Comparison of ENCODE assay signal across 1 cellular context in the genomic region with DNA sequence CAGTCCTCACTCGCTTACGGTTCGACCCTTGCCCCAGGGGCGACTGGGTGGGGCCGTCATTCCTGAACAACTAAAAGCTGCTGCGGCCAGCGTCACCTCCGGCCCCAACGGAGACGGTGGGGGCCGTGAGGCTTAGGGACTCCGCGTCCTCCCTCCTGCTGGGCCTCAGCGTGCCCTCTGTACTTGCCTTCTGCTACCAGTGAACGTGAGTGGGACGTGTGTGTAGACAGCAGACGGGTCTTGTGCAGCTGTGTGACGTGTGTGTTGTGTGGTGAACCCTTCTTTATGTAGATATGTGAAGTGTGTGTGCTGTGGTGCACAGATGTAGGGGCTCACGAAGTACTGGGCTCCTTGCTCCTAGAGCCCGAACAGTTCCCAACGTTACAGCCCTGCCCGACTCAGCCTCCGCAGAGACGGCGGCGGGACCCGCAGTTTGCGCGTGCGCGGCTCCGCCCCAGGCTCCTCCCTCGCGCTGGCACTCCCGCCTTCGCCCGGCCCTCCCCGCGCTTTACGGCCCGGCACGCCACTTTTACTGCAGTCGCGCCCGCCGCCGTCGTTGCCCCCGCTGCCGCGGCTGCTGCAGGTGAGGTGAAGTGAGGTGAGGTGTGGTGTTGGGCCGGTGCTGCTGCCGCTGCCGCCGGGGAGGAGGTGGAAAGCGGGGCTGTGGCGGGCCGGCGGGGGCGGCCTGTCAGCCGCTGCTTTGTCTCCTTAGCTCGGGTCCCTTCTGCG.
TF ChIP-seq lines count a peak whose summit lies in the region.

A gene (plus strand): TSS at position 535 of the 729 bp plus-strand sequence. CDS start 235 bp downstream, outside the sequence.

TF ChIP-seq in K562, 482 proteins besides CTCF, POLR2A, EP300 and RAD21 (continued from another document and continues in another):
- TF ChIP-seq, protein P1, sequence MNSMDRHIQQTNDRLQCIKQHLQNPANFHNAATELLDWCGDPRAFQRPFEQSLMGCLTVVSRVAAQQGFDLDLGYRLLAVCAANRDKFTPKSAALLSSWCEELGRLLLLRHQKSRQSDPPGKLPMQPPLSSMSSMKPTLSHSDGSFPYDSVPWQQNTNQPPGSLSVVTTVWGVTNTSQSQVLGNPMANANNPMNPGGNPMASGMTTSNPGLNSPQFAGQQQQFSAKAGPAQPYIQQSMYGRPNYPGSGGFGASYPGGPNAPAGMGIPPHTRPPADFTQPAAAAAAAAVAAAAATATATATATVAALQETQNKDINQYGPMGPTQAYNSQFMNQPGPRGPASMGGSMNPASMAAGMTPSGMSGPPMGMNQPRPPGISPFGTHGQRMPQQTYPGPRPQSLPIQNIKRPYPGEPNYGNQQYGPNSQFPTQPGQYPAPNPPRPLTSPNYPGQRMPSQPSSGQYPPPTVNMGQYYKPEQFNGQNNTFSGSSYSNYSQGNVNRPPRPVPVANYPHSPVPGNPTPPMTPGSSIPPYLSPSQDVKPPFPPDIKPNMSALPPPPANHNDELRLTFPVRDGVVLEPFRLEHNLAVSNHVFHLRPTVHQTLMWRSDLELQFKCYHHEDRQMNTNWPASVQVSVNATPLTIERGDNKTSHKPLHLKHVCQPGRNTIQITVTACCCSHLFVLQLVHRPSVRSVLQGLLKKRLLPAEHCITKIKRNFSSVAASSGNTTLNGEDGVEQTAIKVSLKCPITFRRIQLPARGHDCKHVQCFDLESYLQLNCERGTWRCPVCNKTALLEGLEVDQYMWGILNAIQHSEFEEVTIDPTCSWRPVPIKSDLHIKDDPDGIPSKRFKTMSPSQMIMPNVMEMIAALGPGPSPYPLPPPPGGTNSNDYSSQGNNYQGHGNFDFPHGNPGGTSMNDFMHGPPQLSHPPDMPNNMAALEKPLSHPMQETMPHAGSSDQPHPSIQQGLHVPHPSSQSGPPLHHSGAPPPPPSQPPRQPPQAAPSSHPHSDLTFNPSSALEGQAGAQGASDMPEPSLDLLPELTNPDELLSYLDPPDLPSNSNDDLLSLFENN (IDR thresholded peaks at IDR 0.05; ENCODE audit: low read depth in 2 of 2, low read length in 2 of 2) = no peak; a peak in 1 of 4 replicates
- TF ChIP-seq ZNF699 (CRISPR knock-in tag; IDR thresholded peaks at IDR 0.05; ENCODE audit: insufficient replicate concordance) (no peak), SIX5 (IDR thresholded peaks at IDR 0.05; ENCODE audit: borderline replicate concordance in 1 of 2, insufficient read depth in 1 of 2, low read depth in 1 of 2, low read length in 2 of 2) (0 out of 4 replicates have a peak, but pooled peaks of 1 of the 2 experiments have one; percentile 29), SOX6 (IDR thresholded peaks at IDR 0.05) (0 out of 2 replicates have a peak, but pooled peaks have one; percentile 16), ELF4 (CRISPR knock-in tag; IDR thresholded peaks at IDR 0.05) (peak; percentile 85), KDM1A (IDR thresholded peaks at IDR 0.05) (no peak), EWSR1 (IDR thresholded peaks at IDR 0.05; ENCODE audit: borderline replicate concordance, low read depth, partially characterized antibody) (no peak), ZNF778 (CRISPR knock-in tag; IDR thresholded peaks at IDR 0.05) (no peak), ZNF311 (CRISPR knock-in tag; IDR thresholded peaks at IDR 0.05) (no peak), TFAM (CRISPR knock-in tag; conservative IDR thresholded peaks at IDR 0.05) (no peak), COPS2 (conservative IDR thresholded peaks at IDR 0.05) (no peak), SRSF7 (optimal IDR thresholded peaks at IDR 0.05; ENCODE audit: low read depth, low read length) (no peak), ZNF79 (CRISPR knock-in tag; IDR thresholded peaks at IDR 0.05; ENCODE audit: low read depth) (no peak), CEBPB (tag; IDR thresholded peaks at IDR 0.05) (no peak), ZNF444 (CRISPR knock-in tag; IDR thresholded peaks at IDR 0.05) (no peak), CAMTA2 (CRISPR knock-in tag; conservative IDR thresholded peaks at IDR 0.05) (no peak), CCNT2 (IDR thresholded peaks at IDR 0.05; ENCODE audit: borderline replicate concordance, extremely low read depth, insufficient read length, low read depth, low read length) (peak; percentile 84), HDAC6 (IDR thresholded peaks at IDR 0.05; ENCODE audit: low read depth, low read length) (no peak), PCBP2 (IDR thresholded peaks at IDR 0.05; ENCODE audit: low read depth, low read length, poor library complexity, severe bottlenecking) (no peak), POLR3A (IDR thresholded peaks at IDR 0.05; ENCODE audit: borderline replicate concordance, extremely low read depth, insufficient read depth, insufficient read length) (no peak), L3MBTL2 (IDR thresholded peaks at IDR 0.05) (peak; percentile 69), NCOR1 (IDR thresholded peaks at IDR 0.05) (no peak), LCOR (CRISPR knock-in tag; IDR thresholded peaks at IDR 0.05) (no peak), MTA2 (IDR thresholded peaks at IDR 0.05; ENCODE audit: low read depth) (no peak), TRIM24 (IDR thresholded peaks at IDR 0.05) (no peak)
- TF ChIP-seq, protein P2, sequence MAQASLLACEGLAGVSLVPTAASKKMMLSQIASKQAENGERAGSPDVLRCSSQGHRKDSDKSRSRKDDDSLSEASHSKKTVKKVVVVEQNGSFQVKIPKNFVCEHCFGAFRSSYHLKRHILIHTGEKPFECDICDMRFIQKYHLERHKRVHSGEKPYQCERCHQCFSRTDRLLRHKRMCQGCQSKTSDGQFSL (CRISPR knock-in tag; IDR thresholded peaks at IDR 0.05) = no peak
- TF ChIP-seq, protein P2 (tag; IDR thresholded peaks at IDR 0.05) = no peak
- TF ChIP-seq, protein P3, sequence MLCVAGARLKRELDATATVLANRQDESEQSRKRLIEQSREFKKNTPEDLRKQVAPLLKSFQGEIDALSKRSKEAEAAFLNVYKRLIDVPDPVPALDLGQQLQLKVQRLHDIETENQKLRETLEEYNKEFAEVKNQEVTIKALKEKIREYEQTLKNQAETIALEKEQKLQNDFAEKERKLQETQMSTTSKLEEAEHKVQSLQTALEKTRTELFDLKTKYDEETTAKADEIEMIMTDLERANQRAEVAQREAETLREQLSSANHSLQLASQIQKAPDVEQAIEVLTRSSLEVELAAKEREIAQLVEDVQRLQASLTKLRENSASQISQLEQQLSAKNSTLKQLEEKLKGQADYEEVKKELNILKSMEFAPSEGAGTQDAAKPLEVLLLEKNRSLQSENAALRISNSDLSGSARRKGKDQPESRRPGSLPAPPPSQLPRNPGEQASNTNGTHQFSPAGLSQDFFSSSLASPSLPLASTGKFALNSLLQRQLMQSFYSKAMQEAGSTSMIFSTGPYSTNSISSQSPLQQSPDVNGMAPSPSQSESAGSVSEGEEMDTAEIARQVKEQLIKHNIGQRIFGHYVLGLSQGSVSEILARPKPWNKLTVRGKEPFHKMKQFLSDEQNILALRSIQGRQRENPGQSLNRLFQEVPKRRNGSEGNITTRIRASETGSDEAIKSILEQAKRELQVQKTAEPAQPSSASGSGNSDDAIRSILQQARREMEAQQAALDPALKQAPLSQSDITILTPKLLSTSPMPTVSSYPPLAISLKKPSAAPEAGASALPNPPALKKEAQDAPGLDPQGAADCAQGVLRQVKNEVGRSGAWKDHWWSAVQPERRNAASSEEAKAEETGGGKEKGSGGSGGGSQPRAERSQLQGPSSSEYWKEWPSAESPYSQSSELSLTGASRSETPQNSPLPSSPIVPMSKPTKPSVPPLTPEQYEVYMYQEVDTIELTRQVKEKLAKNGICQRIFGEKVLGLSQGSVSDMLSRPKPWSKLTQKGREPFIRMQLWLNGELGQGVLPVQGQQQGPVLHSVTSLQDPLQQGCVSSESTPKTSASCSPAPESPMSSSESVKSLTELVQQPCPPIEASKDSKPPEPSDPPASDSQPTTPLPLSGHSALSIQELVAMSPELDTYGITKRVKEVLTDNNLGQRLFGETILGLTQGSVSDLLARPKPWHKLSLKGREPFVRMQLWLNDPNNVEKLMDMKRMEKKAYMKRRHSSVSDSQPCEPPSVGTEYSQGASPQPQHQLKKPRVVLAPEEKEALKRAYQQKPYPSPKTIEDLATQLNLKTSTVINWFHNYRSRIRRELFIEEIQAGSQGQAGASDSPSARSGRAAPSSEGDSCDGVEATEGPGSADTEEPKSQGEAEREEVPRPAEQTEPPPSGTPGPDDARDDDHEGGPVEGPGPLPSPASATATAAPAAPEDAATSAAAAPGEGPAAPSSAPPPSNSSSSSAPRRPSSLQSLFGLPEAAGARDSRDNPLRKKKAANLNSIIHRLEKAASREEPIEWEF (CRISPR knock-in tag; IDR thresholded peaks at IDR 0.05) = no peak
- TF ChIP-seq, protein P4, sequence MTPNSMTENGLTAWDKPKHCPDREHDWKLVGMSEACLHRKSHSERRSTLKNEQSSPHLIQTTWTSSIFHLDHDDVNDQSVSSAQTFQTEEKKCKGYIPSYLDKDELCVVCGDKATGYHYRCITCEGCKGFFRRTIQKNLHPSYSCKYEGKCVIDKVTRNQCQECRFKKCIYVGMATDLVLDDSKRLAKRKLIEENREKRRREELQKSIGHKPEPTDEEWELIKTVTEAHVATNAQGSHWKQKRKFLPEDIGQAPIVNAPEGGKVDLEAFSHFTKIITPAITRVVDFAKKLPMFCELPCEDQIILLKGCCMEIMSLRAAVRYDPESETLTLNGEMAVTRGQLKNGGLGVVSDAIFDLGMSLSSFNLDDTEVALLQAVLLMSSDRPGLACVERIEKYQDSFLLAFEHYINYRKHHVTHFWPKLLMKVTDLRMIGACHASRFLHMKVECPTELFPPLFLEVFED (CRISPR knock-in tag; conservative IDR thresholded peaks at IDR 0.05) = no peak
- TF ChIP-seq, protein P5, sequence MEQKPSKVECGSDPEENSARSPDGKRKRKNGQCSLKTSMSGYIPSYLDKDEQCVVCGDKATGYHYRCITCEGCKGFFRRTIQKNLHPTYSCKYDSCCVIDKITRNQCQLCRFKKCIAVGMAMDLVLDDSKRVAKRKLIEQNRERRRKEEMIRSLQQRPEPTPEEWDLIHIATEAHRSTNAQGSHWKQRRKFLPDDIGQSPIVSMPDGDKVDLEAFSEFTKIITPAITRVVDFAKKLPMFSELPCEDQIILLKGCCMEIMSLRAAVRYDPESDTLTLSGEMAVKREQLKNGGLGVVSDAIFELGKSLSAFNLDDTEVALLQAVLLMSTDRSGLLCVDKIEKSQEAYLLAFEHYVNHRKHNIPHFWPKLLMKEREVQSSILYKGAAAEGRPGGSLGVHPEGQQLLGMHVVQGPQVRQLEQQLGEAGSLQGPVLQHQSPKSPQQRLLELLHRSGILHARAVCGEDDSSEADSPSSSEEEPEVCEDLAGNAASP (IDR thresholded peaks at IDR 0.05) = no peak
- TF ChIP-seq, protein P6, sequence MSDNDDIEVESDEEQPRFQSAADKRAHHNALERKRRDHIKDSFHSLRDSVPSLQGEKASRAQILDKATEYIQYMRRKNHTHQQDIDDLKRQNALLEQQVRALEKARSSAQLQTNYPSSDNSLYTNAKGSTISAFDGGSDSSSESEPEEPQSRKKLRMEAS (CRISPR knock-in tag; IDR thresholded peaks at IDR 0.05) = no peak; the same call in 1 of the 2 replicates
- TF ChIP-seq, protein P7, sequence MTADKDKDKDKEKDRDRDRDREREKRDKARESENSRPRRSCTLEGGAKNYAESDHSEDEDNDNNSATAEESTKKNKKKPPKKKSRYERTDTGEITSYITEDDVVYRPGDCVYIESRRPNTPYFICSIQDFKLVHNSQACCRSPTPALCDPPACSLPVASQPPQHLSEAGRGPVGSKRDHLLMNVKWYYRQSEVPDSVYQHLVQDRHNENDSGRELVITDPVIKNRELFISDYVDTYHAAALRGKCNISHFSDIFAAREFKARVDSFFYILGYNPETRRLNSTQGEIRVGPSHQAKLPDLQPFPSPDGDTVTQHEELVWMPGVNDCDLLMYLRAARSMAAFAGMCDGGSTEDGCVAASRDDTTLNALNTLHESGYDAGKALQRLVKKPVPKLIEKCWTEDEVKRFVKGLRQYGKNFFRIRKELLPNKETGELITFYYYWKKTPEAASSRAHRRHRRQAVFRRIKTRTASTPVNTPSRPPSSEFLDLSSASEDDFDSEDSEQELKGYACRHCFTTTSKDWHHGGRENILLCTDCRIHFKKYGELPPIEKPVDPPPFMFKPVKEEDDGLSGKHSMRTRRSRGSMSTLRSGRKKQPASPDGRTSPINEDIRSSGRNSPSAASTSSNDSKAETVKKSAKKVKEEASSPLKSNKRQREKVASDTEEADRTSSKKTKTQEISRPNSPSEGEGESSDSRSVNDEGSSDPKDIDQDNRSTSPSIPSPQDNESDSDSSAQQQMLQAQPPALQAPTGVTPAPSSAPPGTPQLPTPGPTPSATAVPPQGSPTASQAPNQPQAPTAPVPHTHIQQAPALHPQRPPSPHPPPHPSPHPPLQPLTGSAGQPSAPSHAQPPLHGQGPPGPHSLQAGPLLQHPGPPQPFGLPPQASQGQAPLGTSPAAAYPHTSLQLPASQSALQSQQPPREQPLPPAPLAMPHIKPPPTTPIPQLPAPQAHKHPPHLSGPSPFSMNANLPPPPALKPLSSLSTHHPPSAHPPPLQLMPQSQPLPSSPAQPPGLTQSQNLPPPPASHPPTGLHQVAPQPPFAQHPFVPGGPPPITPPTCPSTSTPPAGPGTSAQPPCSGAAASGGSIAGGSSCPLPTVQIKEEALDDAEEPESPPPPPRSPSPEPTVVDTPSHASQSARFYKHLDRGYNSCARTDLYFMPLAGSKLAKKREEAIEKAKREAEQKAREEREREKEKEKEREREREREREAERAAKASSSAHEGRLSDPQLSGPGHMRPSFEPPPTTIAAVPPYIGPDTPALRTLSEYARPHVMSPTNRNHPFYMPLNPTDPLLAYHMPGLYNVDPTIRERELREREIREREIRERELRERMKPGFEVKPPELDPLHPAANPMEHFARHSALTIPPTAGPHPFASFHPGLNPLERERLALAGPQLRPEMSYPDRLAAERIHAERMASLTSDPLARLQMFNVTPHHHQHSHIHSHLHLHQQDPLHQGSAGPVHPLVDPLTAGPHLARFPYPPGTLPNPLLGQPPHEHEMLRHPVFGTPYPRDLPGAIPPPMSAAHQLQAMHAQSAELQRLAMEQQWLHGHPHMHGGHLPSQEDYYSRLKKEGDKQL (CRISPR knock-in tag; IDR thresholded peaks at IDR 0.05; ENCODE audit: borderline replicate concordance) = no peak
